ENCODE assay signal across 8 cellular contexts in genomic region chr4:56048621-56049427, GRCh38.
DNase-seq lines count a peak whose midpoint lies in the region; ATAC-seq lines count a peak whose summit lies in the region.

No MANE protein-coding gene starts in this region.

- peaks cover 8% of the 10 kb centered on the region for H3K4me1 Mint-ChIP-seq in activated T-helper 2 cell treated with anti-CD3 and anti-CD28 coated beads, Interferon-gamma antibody, Interleukin-2, Interleukin-4, amounts not matched to agents 10 μg/mL and 5 μg/mL and 100 μg/mL, durations not matched to agents 14 hours and 24 hours and 36 hours (ENCODE audit: low read depth)

- peak; percentile 13 for DNase-seq in DMS53 treated with DMSO at 0.1 percent for 48 hours (lab: John Stamatoyannopoulos, UW; ENCODE audit: unreplicated experiment)
- DNase-seq in HK-2 (ENCODE audit: unreplicated experiment) = peak; percentile 74
- DNase-seq in NOMO-1 treated with DMSO at 0.1 percent for 48 hours (lab: John Stamatoyannopoulos, UW; ENCODE audit: unreplicated experiment) = peak; percentile 54
- DNase-seq in activated T-helper 2 cell treated with anti-CD3 and anti-CD28 coated beads, Interferon-gamma antibody, Interleukin-2, Interleukin-4, amounts not matched to agents 10 μg/mL and 5 μg/mL and 100 μg/mL, durations not matched to agents 14 hours and 24 hours and 36 hours (ENCODE audit: low spot score) = peak; percentile 51
- peak; percentile 67 for DNase-seq in globus pallidus (ENCODE audit: low spot score)
- DNase-seq in nucleus accumbens (lab: John Stamatoyannopoulos, UW) = peak in 48 of 56 donors; percentile 12 to 74 (median 41)
- peak; percentile 54 to 78 for DNase-seq in aorta

- H3K36me3 Mint-ChIP-seq in activated T-helper 2 cell treated with anti-CD3 and anti-CD28 coated beads, Interferon-gamma antibody, Interleukin-2, Interleukin-4, amounts not matched to agents 10 μg/mL and 5 μg/mL and 100 μg/mL, durations not matched to agents 14 hours and 24 hours and 36 hours (ENCODE audit: low read depth) = no peaks in the 10 kb centered on the region

- WGBS in aorta, 2 donors = 0 to 1% methylated on average over 39 to 82 of the region's 82 CpGs

- intact Hi-C loops in activated T-helper 2 cell treated with anti-CD3 and anti-CD28 coated beads, Interferon-gamma antibody, Interleukin-2, Interleukin-4, amounts not matched to agents 10 μg/mL and 5 μg/mL and 100 μg/mL, durations not matched to agents 14 hours and 24 hours and 36 hours (cut with micrococcal nuclease) = loop anchor here (1.0 to 10.0 kb wide), 4 partner anchors 54 to 252 kb away; partner anchors contain the start of gene CEP135
- intact Hi-C loops in aorta (cut with DNase I) = no loop called here

- H3K36me3 ChIP-seq in aorta (ENCODE audit: control insufficient read depth in 1 of 2, insufficient read depth in 2 of 2, low read length in 1 of 2) = no peaks in the 10 kb centered on the region

- no peak overlapping the region for H3K27ac ChIP-seq in aorta (ENCODE audit: low read depth in 1 of 2, low read length in 2 of 2)

- ATAC-seq in GM21381 (IDR thresholded peaks at IDR 0.05; ENCODE audit: unreplicated experiment) = peak; percentile 92
- peak; percentile 81 for ATAC-seq in aorta (ENCODE audit: low FRiP score)

- no peaks in the 10 kb centered on the region for H3K4me1 ChIP-seq in aorta (ENCODE audit: control insufficient read depth in 1 of 2, insufficient read depth in 2 of 2, low read length in 2 of 2)

- no peaks in the 10 kb centered on the region for H3K9me3 ChIP-seq in aorta (ENCODE audit: control insufficient read depth, low read length)

- H3K27me3 ChIP-seq in aorta (ENCODE audit: control insufficient read depth in 1 of 2, insufficient read depth in 2 of 2, low read length in 1 of 2) = no peaks in the 10 kb centered on the region

- H3K27me3 Mint-ChIP-seq in activated T-helper 2 cell treated with anti-CD3 and anti-CD28 coated beads, Interferon-gamma antibody, Interleukin-2, Interleukin-4, amounts not matched to agents 10 μg/mL and 5 μg/mL and 100 μg/mL, durations not matched to agents 14 hours and 24 hours and 36 hours (ENCODE audit: low read depth) = peaks cover 59% of the 10 kb centered on the region

- peak overlapping the region; percentile 54 to 81 for H3K4me3 ChIP-seq in aorta (ENCODE audit: low read length in 2 of 2)

- H3K27ac Mint-ChIP-seq in activated T-helper 2 cell treated with anti-CD3 and anti-CD28 coated beads, Interferon-gamma antibody, Interleukin-2, Interleukin-4, amounts not matched to agents 10 μg/mL and 5 μg/mL and 100 μg/mL, durations not matched to agents 14 hours and 24 hours and 36 hours = no peak overlapping the region

- peak overlapping the region; percentile 68 for H3K4me3 Mint-ChIP-seq in activated T-helper 2 cell treated with anti-CD3 and anti-CD28 coated beads, Interferon-gamma antibody, Interleukin-2, Interleukin-4, amounts not matched to agents 10 μg/mL and 5 μg/mL and 100 μg/mL, durations not matched to agents 14 hours and 24 hours and 36 hours (ENCODE audit: low read depth)

- no peaks in the 10 kb centered on the region for H3K9me3 Mint-ChIP-seq in activated T-helper 2 cell treated with anti-CD3 and anti-CD28 coated beads, Interferon-gamma antibody, Interleukin-2, Interleukin-4, amounts not matched to agents 10 μg/mL and 5 μg/mL and 100 μg/mL, durations not matched to agents 14 hours and 24 hours and 36 hours

Comparison
In these comparisons a context has a peak if more than half of its experiments do, and no peak if none do; other contexts are left out.
1. DNase-seq: peak in every context shown above with its lines; median percentile 74 in HK-2; 67 in globus pallidus; 66 in aorta; 54 in NOMO-1 treated with DMSO at 0.1 percent for 48 hours; 51 in activated T-helper 2 cell treated with anti-CD3 and anti-CD28 coated beads, Interferon-gamma antibody, Interleukin-2, Interleukin-4, amounts not matched to agents 10 μg/mL and 5 μg/mL and 100 μg/mL, durations not matched to agents 14 hours and 24 hours and 36 hours; 41 in nucleus accumbens; 13 in DMS53 treated with DMSO at 0.1 percent for 48 hours.